26 cellular contexts compared by ENCODE assay signal in the genomic region with DNA sequence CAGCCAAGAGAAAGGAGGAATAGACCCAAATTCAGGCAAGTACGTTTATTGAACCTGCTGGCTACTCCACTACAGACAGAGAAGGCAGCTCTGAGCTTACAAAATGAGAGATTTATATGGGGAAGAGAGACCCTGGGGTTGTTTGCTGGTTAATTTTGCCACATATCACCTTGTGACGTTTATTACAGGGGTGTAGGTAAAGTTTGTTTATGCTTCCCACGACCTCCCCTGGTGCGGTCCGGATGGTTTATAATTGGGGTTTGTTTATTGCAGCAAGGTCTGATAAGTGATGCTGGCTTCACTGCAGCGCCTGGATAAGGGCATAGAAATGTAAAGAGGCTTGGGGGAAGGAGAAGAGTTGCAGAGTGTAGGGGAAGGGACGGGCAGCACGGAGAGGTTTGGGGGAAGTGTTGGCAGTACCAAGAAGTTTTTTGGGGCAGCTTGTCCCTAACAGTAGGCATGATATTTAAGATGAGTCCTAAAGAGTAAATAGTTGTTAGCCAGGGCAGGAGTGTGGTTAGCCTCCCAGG. TPM values are rescaled to one million over a fixed set of nuclear protein-coding genes. Genes with fewer than 3 reads are reported as not detected.
"Had no signal": no experiment of that assay in that cellular context is flagged by ENCODE, and none has a peak within 500 bp of the region (broad histone marks: within the 10 kb centered on the region; RNA-seq: fewer than 3 reads in every experiment).

No MANE protein-coding gene starts in this region.

- H3K36me3 Mint-ChIP-seq: naive thymus-derived CD8-positive, alpha-beta T cell had no signal

- H3K27me3 Mint-ChIP-seq: progenitor cell of endocrine pancreas had no signal

- H3K27me3 ChIP-seq: ovary, stomach had no signal

- H3K4me3 ChIP-seq: coronary artery, dorsolateral prefrontal cortex, heart left ventricle, mucosa of descending colon, ovary, stomach, thoracic aorta had no signal

- DNase-seq: dorsolateral prefrontal cortex; effector memory CD4-positive, alpha-beta T cell; heart left ventricle; hippocampal formation; islet precursor cell; mammary epithelial cell; mucosa of descending colon; naive thymus-derived CD8-positive, alpha-beta T cell; ovary; right cardiac atrium; small intestine; stimulated activated CD4-positive, alpha-beta T cell treated with anti-CD3 and anti-CD28 coated beads, Interleukin-12 subunit alpha, Interleukin-12 subunit beta, amount 100 ng/mL, for 4 hours; stimulated activated naive CD4-positive, alpha-beta T cell; stomach; substantia nigra; trophoblast cell had no signal

- H3K9me3 ChIP-seq: mucosa of descending colon, thoracic aorta had no signal

- H3K4me3 Mint-ChIP-seq: naive thymus-derived CD8-positive, alpha-beta T cell; neural crest cell had no signal

- H3K4me1 Mint-ChIP-seq: naive thymus-derived CD8-positive, alpha-beta T cell; neural crest cell had no signal

- H3K27ac ChIP-seq: coronary artery, dorsolateral prefrontal cortex, heart left ventricle, ovary, stomach, thoracic aorta had no signal

- H3K4me1 ChIP-seq: heart left ventricle, stomach had no signal

- ATAC-seq: esophagus mucosa; heart left ventricle; left lobe of liver; mucosa of descending colon; naive thymus-derived CD8-positive, alpha-beta T cell; right cardiac atrium had no signal

- H3K36me3 ChIP-seq: heart left ventricle, ovary, stomach, thoracic aorta had no signal

- H3K27ac Mint-ChIP-seq: naive thymus-derived CD8-positive, alpha-beta T cell; progenitor cell of endocrine pancreas had no signal

RNA-seq across cellular contexts. Expression of a gene that starts 12.6 kb away (rescaled TPM):
- total RNA-seq: esophagus mucosa; fibroblast of lung; naive thymus-derived CD8-positive, alpha-beta T cell had no signal

RNA-seq across cellular contexts. Expression of a gene that starts 41.6 kb away (rescaled TPM):
- total RNA-seq: esophagus mucosa; fibroblast of lung; frontal cortex; glomerular endothelial cell; naive thymus-derived CD8-positive, alpha-beta T cell; neural crest cell; progenitor cell of endocrine pancreas; urinary bladder had no signal
- polyA plus RNA-seq: naive thymus-derived CD8-positive, alpha-beta T cell had no signal
